In genomic region chr2:27776097-27776496, GRCh38 we compare ENCODE assay signal across 10 cellular contexts. TPM values are rescaled to one million over a fixed set of nuclear protein-coding genes. Genes with fewer than 3 reads are reported as not detected.
A peak's percentile ranks its signal among the peaks of the same experiment; 100 is the strongest.
DNase-seq lines count a peak whose midpoint lies in the region; ATAC-seq, FAIRE-seq and TF ChIP-seq lines count a peak whose summit lies in the region.
"Had no signal": no experiment of that assay in that cellular context is flagged by ENCODE, and none has a peak within 500 bp of the region (broad histone marks: within the 10 kb centered on the region; RNA-seq: fewer than 3 reads in every experiment).

No MANE protein-coding gene starts in this region.

- in situ Hi-C loops in brain microvascular endothelial cell (cut with HindIII; ENCODE audit: low pct_ligation_motif_present, low sequenced_read_pairs): no loop called here

- TF ChIP-seq CTCF in coronary artery (IDR thresholded peaks at IDR 0.05): no peak
- no peak for TF ChIP-seq CTCF in brain microvascular endothelial cell (IDR thresholded peaks at IDR 0.05; ENCODE audit: low read depth, low read length, missing control alignments)

- H3K27me3 ChIP-seq in brain microvascular endothelial cell (replicated peaks): no peaks in the 10 kb centered on the region

- peak; percentile 60 for FAIRE-seq in HTR-8/SVneo (lab: Jason Lieb, UNC)

- peaks cover 3% of the 10 kb centered on the region for H3K36me3 ChIP-seq in brain microvascular endothelial cell (replicated peaks)

- no peak for ATAC-seq in GM18858 (IDR thresholded peaks at IDR 0.05; ENCODE audit: unreplicated experiment)
- ATAC-seq in HG02884 (IDR thresholded peaks at IDR 0.05; ENCODE audit: unreplicated experiment): no peak
- ATAC-seq: sciatic nerve had no signal

- DNase-seq in A172 (ENCODE audit: low spot score): peak; percentile 54
- DNase-seq in HTR-8/SVneo (ENCODE audit: insufficient read length, low spot score): peak; percentile 50
- no peak for DNase-seq in coronary artery (ENCODE audit: low spot score)
- peak; percentile 44 for DNase-seq in mucosa of gallbladder (ENCODE audit: low spot score)
- DNase-seq in brain microvascular endothelial cell: no peak
- no peak for DNase-seq in SHP77 treated with DMSO at 0.1 percent for 48 hours (lab: John Stamatoyannopoulos, UW)
- DNase-seq: NCI-H1930 had no signal

- no peak overlapping the region for H3K4me3 ChIP-seq in coronary artery
- no peak overlapping the region for H3K4me3 ChIP-seq in brain microvascular endothelial cell (ENCODE audit: low read depth, low read length)

- H3K27ac ChIP-seq in coronary artery: peak overlapping the region; percentile 16 to 55
- no peak overlapping the region for H3K27ac ChIP-seq in brain microvascular endothelial cell

RNA-seq across cellular contexts. Expression of gene MRPL33, which starts 4.6 kb away (rescaled TPM):
- total RNA-seq in A172 (2014; rRNA removed; shearing (Covaris generic)): 228 and 237 TPM in 2 replicates
- total RNA-seq in mucosa of gallbladder: 78.5 TPM

Comparison
In these comparisons a context has a peak if more than half of its experiments do, and no peak if none do; other contexts are left out.
1. DNase-seq: peak in A172 (single experiment), HTR-8/SVneo (single experiment) and mucosa of gallbladder (single experiment); none in coronary artery (single experiment), brain microvascular endothelial cell (single experiment) and SHP77 treated with DMSO at 0.1 percent for 48 hours (single experiment).